8 cellular contexts compared by ENCODE assay signal in genomic region chr4:110005461-110006056, GRCh38.
A peak's percentile ranks its signal among the peaks of the same experiment; 100 is the strongest.
DNase-seq lines count a peak whose midpoint lies in the region; ATAC-seq and TF ChIP-seq lines count a peak whose summit lies in the region.

No MANE protein-coding gene starts in this region.

- H3K27me3 ChIP-seq in esophagus muscularis mucosa (no peaks in the 10 kb centered on the region), neural progenitor cell (no peaks in the 10 kb centered on the region)

- H3K36me3 Mint-ChIP-seq in activated CD8-positive, alpha-beta memory T cell treated with anti-CD3 and anti-CD28 coated beads, Interleukin-2, amount 10 ng/mL, durations not matched to agents 7 days and 5 days, result no peaks in the 10 kb centered on the region
- H3K36me3 Mint-ChIP-seq in neural progenitor cell, result no peaks in the 10 kb centered on the region
- no peaks in the 10 kb centered on the region for H3K36me3 Mint-ChIP-seq in activated CD4-positive, alpha-beta memory T cell treated with anti-CD3 and anti-CD28 coated beads, Interleukin-2, amount 10 ng/mL, durations not matched to agents 7 days and 5 days (ENCODE audit: low read depth)

- no peak for TF ChIP-seq EP300 in esophagus muscularis mucosa (IDR thresholded peaks at IDR 0.05)

- H3K4me3 ChIP-seq in SK-N-MC, result no peak overlapping the region
- no peak overlapping the region for H3K4me3 ChIP-seq in esophagus muscularis mucosa
- no peak overlapping the region for H3K4me3 ChIP-seq in neural progenitor cell

- CTCF ChIA-PET in activated CD8-positive, alpha-beta memory T cell treated with anti-CD3 and anti-CD28 coated beads, Interleukin-2, amount 10 ng/mL, durations not matched to agents 7 days and 5 days (lab: Charles Lee), result interaction anchor here (0.7 to 8.4 kb wide), 13 partner anchors 9 to 519 kb away, joined by 3 to 148 read pairs (median 4); no protein-coding TSS in a partner anchor
- CTCF ChIA-PET in activated CD4-positive, alpha-beta memory T cell treated with anti-CD3 and anti-CD28 coated beads, Interleukin-2, amount 10 ng/mL, durations not matched to agents 7 days and 5 days (lab: Charles Lee), result interaction anchor here (0.7 to 14.5 kb wide), 7 partner anchors 14 to 508 kb away, joined by 3 to 312 read pairs (median 4); no protein-coding TSS in a partner anchor

- no peak for TF ChIP-seq POLR2A in esophagus muscularis mucosa (IDR thresholded peaks at IDR 0.05; ENCODE audit: low read depth)

- peaks cover 2% of the 10 kb centered on the region for H3K27me3 Mint-ChIP-seq in activated CD8-positive, alpha-beta memory T cell treated with anti-CD3 and anti-CD28 coated beads, Interleukin-2, amount 10 ng/mL, durations not matched to agents 7 days and 5 days
- peaks cover 2% of the 10 kb centered on the region for H3K27me3 Mint-ChIP-seq in neural progenitor cell (ENCODE audit: insufficient read depth, low read depth)
- H3K27me3 Mint-ChIP-seq in activated CD4-positive, alpha-beta memory T cell treated with anti-CD3 and anti-CD28 coated beads, Interleukin-2, amount 10 ng/mL, durations not matched to agents 7 days and 5 days, result peaks cover 2% of the 10 kb centered on the region

- 0 out of 2 replicates have a peak, but pooled peaks cover 5% of the 10 kb centered on the region for H3K36me3 ChIP-seq in SK-N-MC (ENCODE audit: insufficient read depth, low read length)
- H3K36me3 ChIP-seq in esophagus muscularis mucosa, result no peaks in the 10 kb centered on the region
- no peaks in the 10 kb centered on the region for H3K36me3 ChIP-seq in neural progenitor cell

- H3K79me2 ChIP-seq in neural progenitor cell (ENCODE audit: low read depth), result no peaks in the 10 kb centered on the region

- H3K27ac Mint-ChIP-seq in activated CD8-positive, alpha-beta memory T cell treated with anti-CD3 and anti-CD28 coated beads, Interleukin-2, amount 10 ng/mL, durations not matched to agents 7 days and 5 days, result no peak overlapping the region
- no peak overlapping the region for H3K27ac Mint-ChIP-seq in neural progenitor cell
- no peak overlapping the region for H3K27ac Mint-ChIP-seq in activated CD4-positive, alpha-beta memory T cell treated with anti-CD3 and anti-CD28 coated beads, Interleukin-2, amount 10 ng/mL, durations not matched to agents 7 days and 5 days

- intact Hi-C loops in esophagus muscularis mucosa (cut with DNase I), result no loop called here

- H3K27ac ChIP-seq in SK-N-MC, result no peak overlapping the region
- no peak overlapping the region for H3K27ac ChIP-seq in esophagus muscularis mucosa (replicated peaks in 1 of 4)
- no peak overlapping the region for H3K27ac ChIP-seq in neural progenitor cell

- no peaks in the 10 kb centered on the region for H4K20me1 ChIP-seq in neural progenitor cell (ENCODE audit: low read depth)

- no peak overlapping the region for H3K4me2 ChIP-seq in neural progenitor cell

- no peaks in the 10 kb centered on the region for H3K9me3 Mint-ChIP-seq in activated CD8-positive, alpha-beta memory T cell treated with anti-CD3 and anti-CD28 coated beads, Interleukin-2, amount 10 ng/mL, durations not matched to agents 7 days and 5 days (ENCODE audit: low read depth)
- no peaks in the 10 kb centered on the region for H3K9me3 Mint-ChIP-seq in neural progenitor cell
- H3K9me3 Mint-ChIP-seq in activated CD4-positive, alpha-beta memory T cell treated with anti-CD3 and anti-CD28 coated beads, Interleukin-2, amount 10 ng/mL, durations not matched to agents 7 days and 5 days, result no peaks in the 10 kb centered on the region

- DNase-seq in activated CD8-positive, alpha-beta memory T cell treated with anti-CD3 and anti-CD28 coated beads, Interleukin-2, amount 10 ng/mL, durations not matched to agents 7 days and 5 days, result no peak
- no peak for DNase-seq in activated CD8-positive, alpha-beta memory T cell treated with anti-CD3 and anti-CD28 coated beads, Interleukin-2, amount 50 U/mL, for 48 hours
- DNase-seq in Kasumi-1 (lab: John Stamatoyannopoulos, UW), result peak; percentile 80 to 91
- peak; percentile 88 for DNase-seq in SK-N-MC (ENCODE audit: low read depth, low spot score)
- DNase-seq in esophagus muscularis mucosa (ENCODE audit: extremely low spot score), result peak; percentile 14
- DNase-seq in neural progenitor cell (ENCODE audit: low spot score), result peak; percentile 68
- no peak for DNase-seq in activated CD4-positive, alpha-beta memory T cell treated with anti-CD3 and anti-CD28 coated beads, Interleukin-2, amount 10 ng/mL, durations not matched to agents 7 days and 5 days

- TF ChIP-seq CTCF in esophagus muscularis mucosa (IDR thresholded peaks at IDR 0.05) (peak; percentile 49 to 69 (median 51)), neural progenitor cell (IDR thresholded peaks at IDR 0.05) (peak; percentile 89)

- H3K9ac ChIP-seq in SK-N-MC (ENCODE audit: insufficient read length) (no peak overlapping the region), neural progenitor cell (no peak overlapping the region)

- POLR2A ChIA-PET in activated CD4-positive, alpha-beta memory T cell treated with anti-CD3 and anti-CD28 coated beads, Interleukin-2, amount 10 ng/mL, durations not matched to agents 7 days and 5 days (lab: Charles Lee), result no interaction called here

- peak; percentile 53 for ATAC-seq in activated CD8-positive, alpha-beta memory T cell treated with anti-CD3 and anti-CD28 coated beads, Interleukin-2, amount 10 ng/mL, durations not matched to agents 7 days and 5 days
- peak; percentile 83 for ATAC-seq in GM21717 (IDR thresholded peaks at IDR 0.05; ENCODE audit: unreplicated experiment)

- H3F3A ChIP-seq in neural progenitor cell (ENCODE audit: low read depth), result no peaks in the 10 kb centered on the region

- H3K4me3 Mint-ChIP-seq in activated CD8-positive, alpha-beta memory T cell treated with anti-CD3 and anti-CD28 coated beads, Interleukin-2, amount 10 ng/mL, durations not matched to agents 7 days and 5 days, result no peak overlapping the region
- H3K4me3 Mint-ChIP-seq in neural progenitor cell, result no peak overlapping the region
- no peak overlapping the region for H3K4me3 Mint-ChIP-seq in activated CD4-positive, alpha-beta memory T cell treated with anti-CD3 and anti-CD28 coated beads, Interleukin-2, amount 10 ng/mL, durations not matched to agents 7 days and 5 days

- H3K4me1 Mint-ChIP-seq in activated CD8-positive, alpha-beta memory T cell treated with anti-CD3 and anti-CD28 coated beads, Interleukin-2, amount 10 ng/mL, durations not matched to agents 7 days and 5 days, result peaks cover 12% of the 10 kb centered on the region
- peaks cover 5% of the 10 kb centered on the region for H3K4me1 Mint-ChIP-seq in neural progenitor cell
- peaks cover 15% of the 10 kb centered on the region for H3K4me1 Mint-ChIP-seq in activated CD4-positive, alpha-beta memory T cell treated with anti-CD3 and anti-CD28 coated beads, Interleukin-2, amount 10 ng/mL, durations not matched to agents 7 days and 5 days

- H3K9me3 ChIP-seq in SK-N-MC (ENCODE audit: low read depth, low read length) (no peaks in the 10 kb centered on the region), esophagus muscularis mucosa (no peaks in the 10 kb centered on the region), neural progenitor cell (ENCODE audit: low read depth) (no peaks in the 10 kb centered on the region)

- WGBS in esophagus muscularis mucosa, result 0% methylated on average over 1 of the region's 1 CpG

- H3K4me1 ChIP-seq in esophagus muscularis mucosa (no peaks in the 10 kb centered on the region), neural progenitor cell (peaks cover 5% of the 10 kb centered on the region)

- no peak overlapping the region for H2AFZ ChIP-seq in neural progenitor cell (replicated peaks)

Comparison
In these comparisons a context has a peak if more than half of its experiments do, and no peak if none do; other contexts are left out.
1. DNase-seq: peak in Kasumi-1 (2 of 2), SK-N-MC (single experiment), esophagus muscularis mucosa (single experiment) and neural progenitor cell (single experiment); none in activated CD8-positive, alpha-beta memory T cell treated with anti-CD3 and anti-CD28 coated beads, Interleukin-2, amount 10 ng/mL, durations not matched to agents 7 days and 5 days (single experiment), activated CD8-positive, alpha-beta memory T cell treated with anti-CD3 and anti-CD28 coated beads, Interleukin-2, amount 50 U/mL, for 48 hours (single experiment) and activated CD4-positive, alpha-beta memory T cell treated with anti-CD3 and anti-CD28 coated beads, Interleukin-2, amount 10 ng/mL, durations not matched to agents 7 days and 5 days (single experiment).